Comparison of ENCODE assay signal across 16 cellular contexts in the genomic region with DNA sequence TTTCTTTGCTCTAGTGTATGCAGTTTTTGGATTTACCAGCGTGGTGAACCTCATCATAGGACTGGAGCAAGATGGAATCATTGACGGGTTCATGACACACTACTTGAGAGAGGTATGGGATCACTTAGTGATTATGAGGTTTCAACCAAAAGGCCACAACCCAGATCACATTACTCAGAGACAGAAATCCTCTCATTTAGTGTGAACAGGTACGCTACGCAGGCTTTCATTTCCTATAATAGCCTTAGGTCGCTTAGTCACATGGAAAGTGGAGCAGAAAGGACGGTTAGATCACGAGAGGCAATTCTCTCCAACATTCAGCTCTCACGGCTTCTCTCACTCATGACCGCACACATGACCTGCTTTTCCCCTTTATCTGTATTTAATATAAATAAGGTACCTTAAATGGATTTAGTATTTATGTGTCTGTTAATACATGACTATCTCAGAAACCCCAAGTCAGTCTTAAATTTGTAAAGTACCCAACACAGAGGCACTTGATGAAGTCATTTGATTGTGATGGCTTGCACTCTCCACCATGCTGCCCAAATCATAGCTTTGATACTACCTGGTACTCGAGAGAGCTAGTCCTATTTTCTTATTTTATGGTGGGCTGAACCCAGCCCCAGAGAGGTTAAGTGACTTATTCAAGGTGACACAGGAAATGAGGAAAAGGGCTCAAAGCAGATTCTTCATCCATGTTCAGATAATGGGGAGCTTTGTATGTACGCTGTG. TPM values are rescaled to one million over a fixed set of nuclear protein-coding genes. Genes with fewer than 3 reads are reported as not detected.
DNase-seq lines count a peak whose midpoint lies in the region; ATAC-seq and TF ChIP-seq lines count a peak whose summit lies in the region.
"Had no signal": no experiment of that assay in that cellular context is flagged by ENCODE, and none has a peak within 500 bp of the region (broad histone marks: within the 10 kb centered on the region; RNA-seq: fewer than 3 reads in every experiment).

No MANE protein-coding gene starts in this region.

- no peak for TF ChIP-seq EP300 in tibial nerve (IDR thresholded peaks at IDR 0.05)

- peaks cover 5% of the 10 kb centered on the region for H3K27me3 Mint-ChIP-seq in activated naive CD8-positive, alpha-beta T cell treated with anti-CD3 and anti-CD28 coated beads, Interleukin-2, amount 50 U/mL, for 24 hours
- peaks cover 6% of the 10 kb centered on the region for H3K27me3 Mint-ChIP-seq in activated naive CD8-positive, alpha-beta T cell treated with anti-CD3 and anti-CD28 coated beads for 36 hours
- H3K27me3 Mint-ChIP-seq: activated CD4-positive, alpha-beta T cell treated with anti-CD3 and anti-CD28 coated beads, Interleukin-2, amount 10 ng/mL, durations not matched to agents 24 days and 14 days; T-helper 17 cell had no signal

- TF ChIP-seq POLR2A in tibial nerve (IDR thresholded peaks at IDR 0.05) (no peak), uterus (IDR thresholded peaks at IDR 0.05) (no peak)

- peaks cover 2% of the 10 kb centered on the region for H3K36me3 Mint-ChIP-seq in activated naive CD8-positive, alpha-beta T cell treated with anti-CD3 and anti-CD28 coated beads, Interleukin-2, amount 50 U/mL, for 24 hours (ENCODE audit: low read depth)
- no peaks in the 10 kb centered on the region for H3K36me3 Mint-ChIP-seq in activated naive CD8-positive, alpha-beta T cell treated with anti-CD3 and anti-CD28 coated beads for 36 hours

- H3K4me3 ChIP-seq in tibial nerve (no peak overlapping the region), uterus (no peak overlapping the region)
- H3K4me3 ChIP-seq: cardiac muscle cell, prostate gland, upper lobe of right lung had no signal

- H3K4me1 ChIP-seq in tibial nerve (peaks cover 0 to 13% (median 0%) of the 10 kb centered on the region in 4 donors), uterus (no peaks in the 10 kb centered on the region)
- H3K4me1 ChIP-seq: prostate gland had no signal

- H3K9me3 ChIP-seq in tibial nerve (no peaks in the 10 kb centered on the region), uterus (no peaks in the 10 kb centered on the region)
- H3K9me3 ChIP-seq: prostate gland, upper lobe of right lung had no signal

- H3K4me3 Mint-ChIP-seq in activated naive CD8-positive, alpha-beta T cell treated with anti-CD3 and anti-CD28 coated beads, Interleukin-2, amount 50 U/mL, for 24 hours: no peak overlapping the region
- H3K4me3 Mint-ChIP-seq in activated naive CD8-positive, alpha-beta T cell treated with anti-CD3 and anti-CD28 coated beads for 36 hours: no peak overlapping the region
- H3K4me3 Mint-ChIP-seq: activated CD4-positive, alpha-beta T cell treated with anti-CD3 and anti-CD28 coated beads, Interleukin-2, amount 10 ng/mL, durations not matched to agents 24 days and 14 days; activated naive CD4-positive, alpha-beta T cell treated with anti-CD3 and anti-CD28 coated beads for 36 hours; T-helper 17 cell had no signal

- H3K27me3 ChIP-seq in tibial nerve: no peaks in the 10 kb centered on the region
- H3K27me3 ChIP-seq in uterus: no peaks in the 10 kb centered on the region
- H3K27me3 ChIP-seq: cardiac muscle cell, upper lobe of right lung had no signal

- H3K9me3 Mint-ChIP-seq in activated naive CD8-positive, alpha-beta T cell treated with anti-CD3 and anti-CD28 coated beads, Interleukin-2, amount 50 U/mL, for 24 hours: no peaks in the 10 kb centered on the region
- H3K9me3 Mint-ChIP-seq in activated naive CD8-positive, alpha-beta T cell treated with anti-CD3 and anti-CD28 coated beads for 36 hours: no peaks in the 10 kb centered on the region
- H3K9me3 Mint-ChIP-seq: activated naive CD4-positive, alpha-beta T cell treated with anti-CD3 and anti-CD28 coated beads for 36 hours had no signal

- intact Hi-C loops in uterus (cut with DNase I; ENCODE audit: low total_unique reads): no loop called here

- H3K27ac ChIP-seq in tibial nerve (no peak overlapping the region), uterus (no peak overlapping the region)
- H3K27ac ChIP-seq: cardiac muscle cell, prostate gland, upper lobe of right lung had no signal

- TF ChIP-seq CTCF in tibial nerve (IDR thresholded peaks at IDR 0.05) (no peak), uterus (IDR thresholded peaks at IDR 0.05) (no peak)

- H3K4me1 Mint-ChIP-seq in activated naive CD8-positive, alpha-beta T cell treated with anti-CD3 and anti-CD28 coated beads, Interleukin-2, amount 50 U/mL, for 24 hours: no peaks in the 10 kb centered on the region
- H3K4me1 Mint-ChIP-seq in activated naive CD8-positive, alpha-beta T cell treated with anti-CD3 and anti-CD28 coated beads for 36 hours: no peaks in the 10 kb centered on the region

- H3K27ac Mint-ChIP-seq in activated naive CD8-positive, alpha-beta T cell treated with anti-CD3 and anti-CD28 coated beads, Interleukin-2, amount 50 U/mL, for 24 hours: no peak overlapping the region
- H3K27ac Mint-ChIP-seq in activated naive CD8-positive, alpha-beta T cell treated with anti-CD3 and anti-CD28 coated beads for 36 hours: no peak overlapping the region
- H3K27ac Mint-ChIP-seq: activated CD4-positive, alpha-beta T cell treated with anti-CD3 and anti-CD28 coated beads, Interleukin-2, amount 10 ng/mL, durations not matched to agents 24 days and 14 days; activated naive CD4-positive, alpha-beta T cell treated with anti-CD3 and anti-CD28 coated beads for 36 hours; T-helper 17 cell had no signal

- WGBS in tibial nerve, 2 donors: 86 to 90% methylated on average over 11 of the region's 11 CpGs

- H3K36me3 ChIP-seq in tibial nerve: peaks cover 0 to 22% (median 0%) of the 10 kb centered on the region in 3 donors
- H3K36me3 ChIP-seq in uterus: no peaks in the 10 kb centered on the region
- H3K36me3 ChIP-seq: cardiac muscle cell, prostate gland had no signal

- DNase-seq in activated naive CD8-positive, alpha-beta T cell treated with anti-CD3 and anti-CD28 coated beads, Interleukin-2, amount 50 U/mL, for 24 hours: no peak
- DNase-seq in activated naive CD8-positive, alpha-beta T cell treated with anti-CD3 and anti-CD28 coated beads for 36 hours: no peak
- DNase-seq in ureter (ENCODE audit: low spot score) (no peak), COLO668 (lab: John Stamatoyannopoulos, UW; ENCODE audit: unreplicated experiment) (no peak), tibial nerve (ENCODE audit: low spot score in 2 of 2) (no peak), uterus (no peak)
- DNase-seq: activated CD4-positive, alpha-beta T cell treated with anti-CD3 and anti-CD28 coated beads, Interleukin-2, amount 10 ng/mL, durations not matched to agents 24 days and 14 days; activated naive CD4-positive, alpha-beta T cell treated with anti-CD3 and anti-CD28 coated beads for 36 hours; KG1; NCI-H146; T-helper 17 cell; upper lobe of right lung had no signal

- peak; percentile 61 for ATAC-seq in activated naive CD8-positive, alpha-beta T cell treated with anti-CD3 and anti-CD28 coated beads, Interleukin-2, amount 50 U/mL, for 24 hours
- ATAC-seq in GM21723 (IDR thresholded peaks at IDR 0.05; ENCODE audit: unreplicated experiment): peak; percentile 88
- ATAC-seq in HG03342 (IDR thresholded peaks at IDR 0.05; ENCODE audit: unreplicated experiment): peak; percentile 75
- ATAC-seq: T-helper 17 cell, upper lobe of right lung had no signal

RNA-seq across cellular contexts. Expression of gene TM6SF1, which starts 8.6 kb away (rescaled TPM):
- total RNA-seq in activated naive CD8-positive, alpha-beta T cell treated with anti-CD3 and anti-CD28 coated beads for 36 hours: 1 to 10 TPM; 1.6 TPM
- total RNA-seq in ureter (8.7 TPM), tibial nerve (10 to 100 TPM in 1 of 4 donors, 1 to 10 TPM in 3; 7.5 to 11.2 (median 9.6) TPM), uterus (10 to 100 TPM in 1 of 4 donors, 1 to 10 TPM in 3; 1.7 to 10.5 (median 3.9) TPM)

RNA-seq across cellular contexts. Expression of gene BTBD1, which starts 48.9 kb away (rescaled TPM):
- total RNA-seq in activated naive CD8-positive, alpha-beta T cell treated with anti-CD3 and anti-CD28 coated beads for 36 hours: 10 to 100 TPM; 62.4 to 63.3 TPM
- total RNA-seq in ureter: 64.9 TPM
- total RNA-seq in tibial nerve: 100 to 1,000 TPM in 2 of 4 donors, 10 to 100 TPM in 2; 79.8 to 105 (median 99.4) TPM
- 100 to 1,000 TPM in 2 of 4 donors, 10 to 100 TPM in 2; 54.9 to 140 (median 101) TPM for total RNA-seq in uterus
